ENCODE assay signal across 33 cellular contexts in genomic region chr1:46087891-46088290, GRCh38.
"Had no signal": no experiment of that assay in that cellular context is flagged by ENCODE, and none has a peak within 500 bp of the region (broad histone marks: within the 10 kb centered on the region; RNA-seq: fewer than 3 reads in every experiment).

No MANE protein-coding gene starts in this region.

- H3K4me2 ChIP-seq: hepatocyte, smooth muscle cell had no signal

- H3K4me3 ChIP-seq: ascending aorta, cardiac muscle cell, coronary artery, dorsolateral prefrontal cortex, gastrocnemius medialis, hepatocyte, smooth muscle cell, stomach, thyroid gland, upper lobe of left lung, vagina had no signal

- H3K36me3 ChIP-seq: ascending aorta, cardiac muscle cell, gastrocnemius medialis, neutrophil, stomach, thyroid gland, upper lobe of left lung, vagina had no signal

- H2AFZ ChIP-seq: hepatocyte had no signal

- H3K27ac Mint-ChIP-seq: activated CD4-positive, alpha-beta memory T cell treated with anti-CD3 and anti-CD28 coated beads for 36 hours; activated CD4-positive, alpha-beta T cell treated with anti-CD3 and anti-CD28 coated beads, Interleukin-2, amount 10 ng/mL, durations not matched to agents 24 days and 14 days; activated naive CD4-positive, alpha-beta T cell treated with anti-CD3 and anti-CD28 coated beads for 36 hours; activated naive CD8-positive, alpha-beta T cell treated with anti-CD3 and anti-CD28 coated beads for 36 hours; activated T-helper 1 cell treated with anti-CD3 and anti-CD28 coated beads, Interleukin-12 subunit alpha, Interleukin-12 subunit beta, Interleukin-2, Interleukin-4 antibody, amounts not matched to agents 30 ng/mL and 10 ng/mL and 1 ng/mL, durations not matched to agents 14 hours and 24 hours and 36 hours; nephron; stimulated activated naive B cell treated with anti-CD40 and anti-IgM and Interleukin-4, amounts not matched to agents 10 μg/mL and 1 μg/mL and 100 μg/mL, for 72 hours had no signal

- H3K4me1 ChIP-seq: ascending aorta, vagina had no signal

- H3K36me3 Mint-ChIP-seq: activated CD4-positive, alpha-beta memory T cell treated with anti-CD3 and anti-CD28 coated beads for 36 hours; activated naive CD8-positive, alpha-beta T cell treated with anti-CD3 and anti-CD28 coated beads for 36 hours had no signal

- H3K9me3 Mint-ChIP-seq: activated CD4-positive, alpha-beta memory T cell treated with anti-CD3 and anti-CD28 coated beads for 36 hours; activated naive CD4-positive, alpha-beta T cell treated with anti-CD3 and anti-CD28 coated beads for 36 hours; activated T-helper 1 cell treated with anti-CD3 and anti-CD28 coated beads, Interleukin-12 subunit alpha, Interleukin-12 subunit beta, Interleukin-2, Interleukin-4 antibody, amounts not matched to agents 30 ng/mL and 10 ng/mL and 1 ng/mL, durations not matched to agents 14 hours and 24 hours and 36 hours; stimulated activated naive B cell treated with anti-CD40 and anti-IgM and Interleukin-4, amounts not matched to agents 10 μg/mL and 1 μg/mL and 100 μg/mL, for 72 hours had no signal

- H3K4me1 Mint-ChIP-seq: activated CD4-positive, alpha-beta T cell treated with anti-CD3 and anti-CD28 coated beads, Interleukin-2, amount 10 ng/mL, durations not matched to agents 24 days and 14 days; activated naive CD8-positive, alpha-beta T cell treated with anti-CD3 and anti-CD28 coated beads for 36 hours; nephron; stimulated activated naive B cell treated with anti-CD40 and anti-IgM and Interleukin-4, amounts not matched to agents 10 μg/mL and 1 μg/mL and 100 μg/mL, for 72 hours had no signal

- DNase-seq: activated CD4-positive, alpha-beta memory T cell treated with anti-CD3 and anti-CD28 coated beads for 36 hours; activated CD4-positive, alpha-beta T cell treated with anti-CD3 and anti-CD28 coated beads, Interleukin-2, amount 10 ng/mL, durations not matched to agents 24 days and 14 days; activated CD8-positive, alpha-beta memory T cell treated with anti-CD3 and anti-CD28 coated beads, Interleukin-2, amount 50 U/mL, for 4 hours; activated effector memory CD4-positive, alpha-beta T cell treated with anti-CD3 and anti-CD28 coated beads, Interleukin-2, amount 50 U/mL, for 16 hours; activated naive CD4-positive, alpha-beta T cell treated with anti-CD3 and anti-CD28 coated beads for 36 hours; activated naive CD8-positive, alpha-beta T cell treated with anti-CD3 and anti-CD28 coated beads for 36 hours; activated T-cell treated with anti-CD3 and anti-CD28 coated beads, Interleukin-2, amount 50 U/mL, for 1 hour; cerebellar nuclear complex; dorsolateral prefrontal cortex; effector memory CD4-positive, alpha-beta T cell; erythroblast; gastrocnemius medialis; glutamatergic neuron; left cardiac atrium; left ventricle myocardium superior; stimulated activated CD4-positive, alpha-beta T cell treated with anti-CD3 and anti-CD28 coated beads, Interleukin-1b, Interleukin-23, amount 100 ng/mL, for 48 hours; stimulated activated naive B cell treated with anti-CD40 and anti-IgM and Interleukin-4, amounts not matched to agents 10 μg/mL and 1 μg/mL and 100 μg/mL, for 72 hours; stomach; T-helper 9 cell; thyroid gland; upper lobe of left lung had no signal

- H3K27me3 Mint-ChIP-seq: activated naive CD8-positive, alpha-beta T cell treated with anti-CD3 and anti-CD28 coated beads for 36 hours; brain; stimulated activated naive B cell treated with anti-CD40 and anti-IgM and Interleukin-4, amounts not matched to agents 10 μg/mL and 1 μg/mL and 100 μg/mL, for 72 hours had no signal

- H3K9me3 ChIP-seq: ascending aorta, gastrocnemius medialis, neutrophil, stomach, thyroid gland, upper lobe of left lung, vagina had no signal

- ATAC-seq: gastrocnemius medialis; left cardiac atrium; left ventricle myocardium superior; sciatic nerve; stimulated activated naive B cell treated with anti-CD40 and anti-IgM and Interleukin-4, amounts not matched to agents 10 μg/mL and 1 μg/mL and 100 μg/mL, for 72 hours had no signal

- H3K27ac ChIP-seq: ascending aorta, cardiac muscle cell, coronary artery, dorsolateral prefrontal cortex, gastrocnemius medialis, hepatocyte, neutrophil, stomach, thyroid gland, vagina, VCaP had no signal

- H3K4me3 Mint-ChIP-seq: activated CD4-positive, alpha-beta memory T cell treated with anti-CD3 and anti-CD28 coated beads for 36 hours; activated CD4-positive, alpha-beta T cell treated with anti-CD3 and anti-CD28 coated beads, Interleukin-2, amount 10 ng/mL, durations not matched to agents 24 days and 14 days; activated naive CD4-positive, alpha-beta T cell treated with anti-CD3 and anti-CD28 coated beads for 36 hours; activated naive CD8-positive, alpha-beta T cell treated with anti-CD3 and anti-CD28 coated beads for 36 hours; activated T-helper 1 cell treated with anti-CD3 and anti-CD28 coated beads, Interleukin-12 subunit alpha, Interleukin-12 subunit beta, Interleukin-2, Interleukin-4 antibody, amounts not matched to agents 30 ng/mL and 10 ng/mL and 1 ng/mL, durations not matched to agents 14 hours and 24 hours and 36 hours; brain; nephron; stimulated activated naive B cell treated with anti-CD40 and anti-IgM and Interleukin-4, amounts not matched to agents 10 μg/mL and 1 μg/mL and 100 μg/mL, for 72 hours had no signal

- H3K27me3 ChIP-seq: ascending aorta, cardiac muscle cell, dorsolateral prefrontal cortex, gastrocnemius medialis, hepatocyte, neutrophil, stomach, thyroid gland, upper lobe of left lung, vagina had no signal
